Comparison of ENCODE assay signal across 1 cellular context in the genomic region with DNA sequence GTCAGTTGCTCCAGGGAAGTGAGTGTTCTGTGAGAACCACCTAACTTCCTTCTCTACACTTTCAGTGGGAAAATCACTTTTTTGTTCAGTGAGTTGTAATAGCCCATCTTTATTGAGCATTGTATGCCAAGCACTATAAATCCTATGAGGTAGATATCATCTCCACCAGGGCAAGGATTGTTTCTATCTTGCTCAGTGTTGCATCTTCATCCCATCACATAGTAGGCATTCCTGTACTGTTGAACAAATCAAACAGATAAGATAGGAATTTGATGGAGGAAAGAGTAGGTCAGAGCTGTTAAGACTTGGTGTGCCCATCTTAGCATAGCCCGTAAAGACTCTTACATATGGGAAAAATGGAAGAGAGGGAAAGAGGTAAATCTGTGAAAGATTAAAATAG.
TF ChIP-seq lines count a peak whose summit lies in the region.

No MANE protein-coding gene starts in this region.

TF ChIP-seq in SK-N-SH treated with all-trans-retinoic acid at 6 μM for 48 hours, 23 proteins besides CTCF, POLR2A, EP300 and RAD21 (continued from another document):
- TF ChIP-seq, protein P1, sequence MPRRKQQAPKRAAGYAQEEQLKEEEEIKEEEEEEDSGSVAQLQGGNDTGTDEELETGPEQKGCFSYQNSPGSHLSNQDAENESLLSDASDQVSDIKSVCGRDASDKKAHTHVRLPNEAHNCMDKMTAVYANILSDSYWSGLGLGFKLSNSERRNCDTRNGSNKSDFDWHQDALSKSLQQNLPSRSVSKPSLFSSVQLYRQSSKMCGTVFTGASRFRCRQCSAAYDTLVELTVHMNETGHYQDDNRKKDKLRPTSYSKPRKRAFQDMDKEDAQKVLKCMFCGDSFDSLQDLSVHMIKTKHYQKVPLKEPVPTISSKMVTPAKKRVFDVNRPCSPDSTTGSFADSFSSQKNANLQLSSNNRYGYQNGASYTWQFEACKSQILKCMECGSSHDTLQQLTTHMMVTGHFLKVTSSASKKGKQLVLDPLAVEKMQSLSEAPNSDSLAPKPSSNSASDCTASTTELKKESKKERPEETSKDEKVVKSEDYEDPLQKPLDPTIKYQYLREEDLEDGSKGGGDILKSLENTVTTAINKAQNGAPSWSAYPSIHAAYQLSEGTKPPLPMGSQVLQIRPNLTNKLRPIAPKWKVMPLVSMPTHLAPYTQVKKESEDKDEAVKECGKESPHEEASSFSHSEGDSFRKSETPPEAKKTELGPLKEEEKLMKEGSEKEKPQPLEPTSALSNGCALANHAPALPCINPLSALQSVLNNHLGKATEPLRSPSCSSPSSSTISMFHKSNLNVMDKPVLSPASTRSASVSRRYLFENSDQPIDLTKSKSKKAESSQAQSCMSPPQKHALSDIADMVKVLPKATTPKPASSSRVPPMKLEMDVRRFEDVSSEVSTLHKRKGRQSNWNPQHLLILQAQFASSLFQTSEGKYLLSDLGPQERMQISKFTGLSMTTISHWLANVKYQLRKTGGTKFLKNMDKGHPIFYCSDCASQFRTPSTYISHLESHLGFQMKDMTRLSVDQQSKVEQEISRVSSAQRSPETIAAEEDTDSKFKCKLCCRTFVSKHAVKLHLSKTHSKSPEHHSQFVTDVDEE (CRISPR knock-in tag; IDR thresholded peaks at IDR 0.05): no peak
- TF ChIP-seq ZFP3 (CRISPR knock-in tag; IDR thresholded peaks at IDR 0.05) (no peak), ZNF565 (CRISPR knock-in tag; conservative IDR thresholded peaks at IDR 0.05; ENCODE audit: low read depth) (no peak), CSDC2 (CRISPR knock-in tag; IDR thresholded peaks at IDR 0.05) (no peak)
- TF ChIP-seq, protein P2, sequence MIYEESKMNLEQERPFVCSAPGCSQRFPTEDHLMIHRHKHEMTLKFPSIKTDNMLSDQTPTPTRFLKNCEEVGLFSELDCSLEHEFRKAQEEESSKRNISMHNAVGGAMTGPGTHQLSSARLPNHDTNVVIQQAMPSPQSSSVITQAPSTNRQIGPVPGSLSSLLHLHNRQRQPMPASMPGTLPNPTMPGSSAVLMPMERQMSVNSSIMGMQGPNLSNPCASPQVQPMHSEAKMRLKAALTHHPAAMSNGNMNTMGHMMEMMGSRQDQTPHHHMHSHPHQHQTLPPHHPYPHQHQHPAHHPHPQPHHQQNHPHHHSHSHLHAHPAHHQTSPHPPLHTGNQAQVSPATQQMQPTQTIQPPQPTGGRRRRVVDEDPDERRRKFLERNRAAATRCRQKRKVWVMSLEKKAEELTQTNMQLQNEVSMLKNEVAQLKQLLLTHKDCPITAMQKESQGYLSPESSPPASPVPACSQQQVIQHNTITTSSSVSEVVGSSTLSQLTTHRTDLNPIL (CRISPR knock-in tag; IDR thresholded peaks at IDR 0.05; ENCODE audit: low read depth): no peak
TF ChIP-seq in SK-N-SH treated with all-trans-retinoic acid at 6 μM for 48 hours: peak in this region for 0.
